ENCODE assay signal across 13 cellular contexts in the genomic region with DNA sequence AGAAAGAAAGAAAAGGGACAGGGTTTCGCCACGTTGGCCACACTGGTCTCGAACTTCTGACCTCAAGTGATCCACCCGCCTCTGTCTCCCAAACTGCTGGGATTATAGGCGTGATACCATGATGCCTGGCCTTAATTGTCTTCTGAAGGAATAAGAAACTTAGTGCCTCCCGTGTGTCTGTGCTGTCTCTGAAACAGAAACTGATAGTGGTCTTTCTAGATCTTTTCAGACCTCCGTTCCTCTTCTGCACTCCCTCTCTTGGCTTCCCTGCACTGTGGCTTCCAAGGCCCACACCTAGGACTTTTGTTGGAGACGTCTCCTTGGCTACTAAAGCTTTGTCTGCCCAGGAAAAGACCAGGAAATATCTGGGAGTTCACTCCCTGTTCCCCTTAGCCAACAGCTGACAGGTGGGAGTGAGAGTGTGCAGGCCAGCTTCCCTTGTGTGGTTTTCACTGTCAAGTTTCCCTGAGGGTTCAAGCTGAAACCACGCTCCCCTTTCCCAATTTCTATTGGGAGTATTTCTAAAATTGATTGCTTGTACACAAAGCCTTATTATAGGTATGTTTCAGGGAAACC. TPM values are rescaled to one million over a fixed set of nuclear protein-coding genes. Genes with fewer than 3 reads are reported as not detected.
A peak's percentile ranks its signal among the peaks of the same experiment; 100 is the strongest.
DNase-seq lines count a peak whose midpoint lies in the region; ATAC-seq and TF ChIP-seq lines count a peak whose summit lies in the region.
"Had no signal": no experiment of that assay in that cellular context is flagged by ENCODE, and none has a peak within 500 bp of the region (broad histone marks: within the 10 kb centered on the region; RNA-seq: fewer than 3 reads in every experiment).

No MANE protein-coding gene starts in this region.

- intact Hi-C loops in heart left ventricle (cut with DNase I) (loop anchor here in 6 of 10 donors (2.0 to 10.0 kb wide), 4 partner anchors 100 to 368 kb away; no protein-coding TSS in a partner anchor), prostate gland (cut with DNase I) (no loop called here)

- TF ChIP-seq POLR2A in heart left ventricle (IDR thresholded peaks at IDR 0.05) (no peak), prostate gland (IDR thresholded peaks at IDR 0.05) (no peak)

- H3K4me1 ChIP-seq in heart left ventricle (peaks cover 0 to 15% (median 0%) of the 10 kb centered on the region in 12 donors), prostate gland (replicated peaks) (no peaks in the 10 kb centered on the region)

- H3K27me3 ChIP-seq in heart left ventricle (no peaks in the 10 kb centered on the region), prostate gland (replicated peaks; ENCODE audit: insufficient read depth) (no peaks in the 10 kb centered on the region)
- H3K27me3 ChIP-seq: esophagus muscularis mucosa had no signal

- in situ Hi-C loops in KBM-7 (cut with MboI; ENCODE audit: low pct_unique_long_range_greater_than_20kb, low sequenced_read_pairs): no loop called here

- DNase-seq in KBM-7 (peak; percentile 31), heart left ventricle (peak in 1 of 5 donors; percentile 32), germinal center (ENCODE audit: low spot score) (no peak), COLO668 (lab: John Stamatoyannopoulos, UW; ENCODE audit: unreplicated experiment) (no peak), prostate gland (ENCODE audit: low spot score) (no peak)
- DNase-seq in stimulated activated CD4-positive, alpha-beta T cell treated with anti-CD3 and anti-CD28 coated beads, Interleukin-12 subunit alpha, Interleukin-12 subunit beta, amount 100 ng/mL, for 4 hours: no peak
- DNase-seq: activated CD4-positive, CD25-positive, alpha-beta regulatory T cell; CD4-positive, CD25-positive, alpha-beta regulatory T cell; KG1; small intestine had no signal

- H3K9me3 ChIP-seq in heart left ventricle: no peaks in the 10 kb centered on the region
- H3K9me3 ChIP-seq in prostate gland: no peaks in the 10 kb centered on the region
- H3K9me3 ChIP-seq: esophagus muscularis mucosa had no signal

- H3K27ac ChIP-seq in heart left ventricle: no peak overlapping the region
- no peak overlapping the region for H3K27ac ChIP-seq in prostate gland
- H3K27ac ChIP-seq: esophagus muscularis mucosa had no signal

- 49 to 52% (median 51%) methylated on average over 9 of the region's 9 CpGs for WGBS in heart left ventricle, 4 donors
- WGBS in prostate gland: 77% methylated on average over 9 of the region's 9 CpGs

- H3K36me3 ChIP-seq in heart left ventricle: no peaks in the 10 kb centered on the region
- H3K36me3 ChIP-seq in prostate gland: no peaks in the 10 kb centered on the region
- H3K36me3 ChIP-seq: esophagus muscularis mucosa had no signal

- peak; percentile 70 for ATAC-seq in GM18498 (IDR thresholded peaks at IDR 0.05; ENCODE audit: unreplicated experiment)
- peak; percentile 63 for ATAC-seq in GM21423 (IDR thresholded peaks at IDR 0.05; ENCODE audit: unreplicated experiment)
- ATAC-seq in heart left ventricle: peak; percentile 59 to 82 (median 70)

- H3K4me3 ChIP-seq in heart left ventricle (no peak overlapping the region), prostate gland (no peak overlapping the region)
- H3K4me3 ChIP-seq: esophagus muscularis mucosa had no signal

- TF ChIP-seq CTCF in heart left ventricle (IDR thresholded peaks at IDR 0.05): no peak
- TF ChIP-seq CTCF in prostate gland (IDR thresholded peaks at IDR 0.05): no peak

RNA-seq across cellular contexts. Expression of gene HTR3B, which starts 10.1 kb away (rescaled TPM):
- total RNA-seq in heart left ventricle (not detected), prostate gland (not detected)
- polyA plus RNA-seq in heart left ventricle: not detected
- total RNA-seq: CD4-positive, CD25-positive, alpha-beta regulatory T cell; esophagus muscularis mucosa had no signal
- polyA plus RNA-seq: CD4-positive, CD25-positive, alpha-beta regulatory T cell had no signal

RNA-seq across cellular contexts. Expression of gene USP28, which starts 19.1 kb away (rescaled TPM):
- total RNA-seq in heart left ventricle (100 to 1,000 TPM in 8 of 9 donors, 10 to 100 TPM in 1; 86.7 to 172 (median 124) TPM), prostate gland (10 to 100 TPM; 28.9 to 31.5 TPM)
- 10 to 100 TPM; 28.8 to 86.5 TPM for polyA plus RNA-seq in heart left ventricle
